ENCODE assay signal across 1 cellular context in the genomic region with DNA sequence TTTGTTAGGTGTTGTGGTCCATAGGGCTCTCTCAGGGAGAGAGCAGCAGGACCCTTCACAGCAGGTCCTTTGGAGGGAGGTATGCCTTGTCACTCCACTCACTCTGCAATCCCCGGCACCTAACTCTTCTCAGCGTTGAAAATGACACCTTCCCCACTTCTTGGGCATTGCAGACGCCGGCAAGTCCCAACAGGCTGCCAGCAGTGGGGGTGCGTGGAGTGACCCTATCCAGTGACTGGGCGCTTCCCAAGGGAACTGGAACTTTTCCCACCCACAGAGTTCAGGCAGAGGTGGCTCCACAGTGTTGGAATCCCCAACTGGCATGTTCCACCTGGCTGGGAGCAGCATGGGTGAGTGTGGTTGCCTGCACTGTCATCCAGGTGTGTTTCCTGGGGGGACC.
TF ChIP-seq lines count a peak whose summit lies in the region.

No MANE protein-coding gene starts in this region.

TF ChIP-seq in HepG2, 621 proteins besides CTCF, POLR2A, EP300 and RAD21 (continued from another document):
- TF ChIP-seq HMGXB3 (CRISPR knock-in tag; IDR thresholded peaks at IDR 0.05; ENCODE audit: borderline replicate concordance): no peak
- TF ChIP-seq, protein P1, sequence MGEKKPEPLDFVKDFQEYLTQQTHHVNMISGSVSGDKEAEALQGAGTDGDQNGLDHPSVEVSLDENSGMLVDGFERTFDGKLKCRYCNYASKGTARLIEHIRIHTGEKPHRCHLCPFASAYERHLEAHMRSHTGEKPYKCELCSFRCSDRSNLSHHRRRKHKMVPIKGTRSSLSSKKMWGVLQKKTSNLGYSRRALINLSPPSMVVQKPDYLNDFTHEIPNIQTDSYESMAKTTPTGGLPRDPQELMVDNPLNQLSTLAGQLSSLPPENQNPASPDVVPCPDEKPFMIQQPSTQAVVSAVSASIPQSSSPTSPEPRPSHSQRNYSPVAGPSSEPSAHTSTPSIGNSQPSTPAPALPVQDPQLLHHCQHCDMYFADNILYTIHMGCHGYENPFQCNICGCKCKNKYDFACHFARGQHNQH (CRISPR knock-in tag; IDR thresholded peaks at IDR 0.05): no peak
- TF ChIP-seq ZNF570 (CRISPR knock-in tag; IDR thresholded peaks at IDR 0.05; ENCODE audit: borderline replicate concordance): no peak
- no peak for TF ChIP-seq ZFP36L2 (CRISPR knock-in tag; IDR thresholded peaks at IDR 0.05)
- TF ChIP-seq CBFB (CRISPR knock-in tag; IDR thresholded peaks at IDR 0.05): no peak
- no peak for TF ChIP-seq ZKSCAN8 (CRISPR knock-in tag; IDR thresholded peaks at IDR 0.05; ENCODE audit: borderline replicate concordance)
- no peak for TF ChIP-seq ZNF629 (CRISPR knock-in tag; conservative IDR thresholded peaks at IDR 0.05)
- no peak for TF ChIP-seq AKAP8 (CRISPR knock-in tag; IDR thresholded peaks at IDR 0.05)
- no peak for TF ChIP-seq TBL1XR1 (IDR thresholded peaks at IDR 0.05; ENCODE audit: borderline replicate concordance, low read length, partially characterized antibody)
